Comparison of ENCODE assay signal across 8 cellular contexts in the genomic region with DNA sequence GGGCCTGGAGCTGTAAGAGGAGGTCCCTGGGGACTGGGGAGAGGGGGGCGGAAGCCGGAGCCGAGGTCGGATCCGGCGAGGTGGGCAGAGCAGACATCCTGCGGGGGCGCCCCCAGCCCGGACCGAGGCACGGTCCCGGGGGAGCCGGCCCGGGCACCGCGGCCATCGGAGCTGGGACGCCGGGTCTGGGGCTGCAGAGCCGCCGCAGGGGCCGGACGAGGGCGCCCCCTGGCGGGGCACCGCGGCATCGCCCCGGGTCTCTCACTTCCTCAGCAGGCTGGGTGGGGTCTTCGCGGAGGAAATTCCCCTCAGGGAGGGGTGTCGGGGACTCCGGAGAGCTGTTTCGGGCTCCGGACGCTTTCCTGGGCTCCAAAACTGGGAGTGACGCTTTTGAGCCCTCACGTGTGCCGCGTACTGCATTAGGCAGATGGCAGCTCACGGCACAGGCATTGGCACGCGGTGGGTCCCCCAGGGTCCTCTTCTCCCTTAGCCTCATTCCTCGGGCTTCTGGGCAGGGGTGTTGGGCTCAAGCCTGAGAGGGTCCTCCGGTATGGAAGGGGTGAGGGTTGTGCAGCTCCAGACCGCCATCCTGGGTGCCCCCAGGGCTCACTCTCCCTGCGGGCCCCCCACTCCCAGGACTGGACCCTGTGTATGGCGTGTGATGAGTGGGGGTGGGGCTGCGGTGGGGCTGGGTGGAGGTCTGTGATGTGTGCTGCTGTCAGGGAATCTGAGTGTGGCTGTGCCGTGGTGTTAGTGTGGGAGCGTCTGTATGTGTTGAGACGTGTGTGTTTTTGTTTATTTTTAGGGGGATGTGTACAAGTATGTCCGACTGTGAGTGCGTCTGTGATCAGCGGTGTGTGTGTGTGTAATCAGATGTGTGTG. TPM values are rescaled to one million over a fixed set of nuclear protein-coding genes. Genes with fewer than 3 reads are reported as not detected.
A peak's percentile ranks its signal among the peaks of the same experiment; 100 is the strongest.
DNase-seq lines count a peak whose midpoint lies in the region; ATAC-seq, FAIRE-seq and TF ChIP-seq lines count a peak whose summit lies in the region.

No MANE protein-coding gene starts in this region.

- H3K4me1 ChIP-seq in SJCRH30: peaks cover 4% of the 10 kb centered on the region; the same call in 1 of the 2 replicates

- H3K4me1 Mint-ChIP-seq in MCF 10A (ENCODE audit: insufficient read depth, unreplicated experiment): peaks cover 7% of the 10 kb centered on the region

- H3K27me3 ChIP-seq in SJCRH30: 0 out of 2 replicates have a peak, but pooled peaks cover 3% of the 10 kb centered on the region

- no peak for DNase-seq in AG04449 (ENCODE audit: low read depth, low spot score)
- DNase-seq in GM18507 (ENCODE audit: extremely low spot score, insufficient read length, low read depth): peak; percentile 79
- DNase-seq in SJCRH30: peak; percentile 44 to 70
- DNase-seq in MCF 10A (ENCODE audit: unreplicated experiment): peak; percentile 29
- DNase-seq in kidney tubule cell (ENCODE audit: low spot score): peak; percentile 31
- peak; percentile 22 to 34 for DNase-seq in stimulated activated CD4-positive, alpha-beta T cell treated with anti-CD3 and anti-CD28 coated beads, Interleukin-4, amount 100 ng/mL, for 48 hours (ENCODE audit: low read depth in 2 of 2)

- no TSS peak for BruUV-seq in MCF 10A (replicated peaks; lab: Mats Ljungman, UMichigan)

- no peaks in the 10 kb centered on the region for H3K36me3 ChIP-seq in SJCRH30

- H3K27me3 Mint-ChIP-seq in MCF 10A (ENCODE audit: insufficient read depth, unreplicated experiment): peaks cover 27% of the 10 kb centered on the region

- no peaks in the 10 kb centered on the region for H3K9me3 Mint-ChIP-seq in MCF 10A (ENCODE audit: unreplicated experiment)

- CTCF ChIA-PET in AG04449 (lab: Yijun Ruan, JAX) (interaction anchor here (0.6 to 6.1 kb wide), 63 partner anchors 10 to 836 kb away, joined by 3 to 122 read pairs (median 4); a partner anchor contains a TSS), MCF 10A (lab: Yijun Ruan, JAX) (interaction anchor here (0.6 to 1.8 kb wide), 17 partner anchors 9 to 498 kb away, joined by 3 to 5 read pairs (median 4); no protein-coding TSS in a partner anchor)

- H3K4me3 ChIP-seq in AG04449 (ENCODE audit: low read depth, low read length): peak overlapping the region; percentile 53
- H3K4me3 ChIP-seq in SJCRH30: peak overlapping the region; percentile 47

- no peaks in the 10 kb centered on the region for H3K9me3 ChIP-seq in SJCRH30 (replicated peaks)

- ATAC-seq in GM18909 (IDR thresholded peaks at IDR 0.05; ENCODE audit: poor library complexity, unreplicated experiment) (no peak), HG03097 (IDR thresholded peaks at IDR 0.05; ENCODE audit: low FRiP score, unreplicated experiment) (no peak)

- POLR2A ChIA-PET in AG04449 (lab: Yijun Ruan, JAX): interaction anchor here (1.1 kb wide), 1 partner anchor 495 kb away, joined by 3 read pairs; no protein-coding TSS in a partner anchor
- POLR2A ChIA-PET in MCF 10A (lab: Yijun Ruan, JAX): interaction anchor here (1.1 to 1.2 kb wide), 2 partner anchors 306 to 314 kb away, joined by 3 read pairs; no protein-coding TSS in a partner anchor

- intact Hi-C loops in MCF 10A (cut with micrococcal nuclease): loop anchor here (1.0 to 2.0 kb wide), 2 partner anchors 316 to 497 kb away; no protein-coding TSS in a partner anchor

- peak overlapping the region; percentile 56 for H3K4me3 Mint-ChIP-seq in MCF 10A (ENCODE audit: unreplicated experiment)

- FAIRE-seq in GM18507 (lab: Jason Lieb, UNC): no peak

- H3K27ac ChIP-seq in SJCRH30: no peak overlapping the region

- H3K36me3 Mint-ChIP-seq in MCF 10A (ENCODE audit: insufficient read depth, unreplicated experiment): no peaks in the 10 kb centered on the region

- H3K27ac Mint-ChIP-seq in MCF 10A (ENCODE audit: low read depth, unreplicated experiment): no peak overlapping the region

- TF ChIP-seq CTCF in AG04449 (IDR thresholded peaks at IDR 0.05; ENCODE audit: insufficient read depth, low read length, missing control alignments): peak; percentile 82
- TF ChIP-seq CTCF in MCF 10A (IDR thresholded peaks at IDR 0.05; ENCODE audit: unreplicated experiment): peak; percentile 97

RNA-seq across cellular contexts. Expression of a gene that starts 29.6 kb away (rescaled TPM):
- 0.48 and 1.6 TPM in 2 replicates for total RNA-seq in SJCRH30 (2014; rRNA removed; shearing (Covaris generic))
- total RNA-seq in MCF 10A (2022): 0.20 and 0.63 TPM in 2 replicates
